ENCODE assay signal across 1 cellular context in genomic region chr2:233413529-233414272, GRCh38.
TF ChIP-seq lines count a peak whose summit lies in the region.

No MANE protein-coding gene starts in this region.

TF ChIP-seq in HEK293, 187 proteins besides CTCF, POLR2A, EP300 and RAD21 (continued from another document):
- TF ChIP-seq GLIS1 (tag by site-specific recombination; IDR thresholded peaks at IDR 0.05) (peak; percentile 72), ZNF629 (tag by site-specific recombination; IDR thresholded peaks at IDR 0.05) (peak; percentile 78), ZNF335 (tag by site-specific recombination; conservative IDR thresholded peaks at IDR 0.05) (peak; percentile 46; the same call in 1 of the 2 replicates), KLF17 (tag by site-specific recombination; IDR thresholded peaks at IDR 0.05) (no peak)
